ENCODE assay signal across 1 cellular context in genomic region chr1:190837888-190838287, GRCh38.
TF ChIP-seq lines count a peak whose summit lies in the region.

No MANE protein-coding gene starts in this region.

TF ChIP-seq in GM23338, 12 proteins besides CTCF, POLR2A, EP300 and RAD21 (continued from another document):
- TF ChIP-seq, protein P1, sequence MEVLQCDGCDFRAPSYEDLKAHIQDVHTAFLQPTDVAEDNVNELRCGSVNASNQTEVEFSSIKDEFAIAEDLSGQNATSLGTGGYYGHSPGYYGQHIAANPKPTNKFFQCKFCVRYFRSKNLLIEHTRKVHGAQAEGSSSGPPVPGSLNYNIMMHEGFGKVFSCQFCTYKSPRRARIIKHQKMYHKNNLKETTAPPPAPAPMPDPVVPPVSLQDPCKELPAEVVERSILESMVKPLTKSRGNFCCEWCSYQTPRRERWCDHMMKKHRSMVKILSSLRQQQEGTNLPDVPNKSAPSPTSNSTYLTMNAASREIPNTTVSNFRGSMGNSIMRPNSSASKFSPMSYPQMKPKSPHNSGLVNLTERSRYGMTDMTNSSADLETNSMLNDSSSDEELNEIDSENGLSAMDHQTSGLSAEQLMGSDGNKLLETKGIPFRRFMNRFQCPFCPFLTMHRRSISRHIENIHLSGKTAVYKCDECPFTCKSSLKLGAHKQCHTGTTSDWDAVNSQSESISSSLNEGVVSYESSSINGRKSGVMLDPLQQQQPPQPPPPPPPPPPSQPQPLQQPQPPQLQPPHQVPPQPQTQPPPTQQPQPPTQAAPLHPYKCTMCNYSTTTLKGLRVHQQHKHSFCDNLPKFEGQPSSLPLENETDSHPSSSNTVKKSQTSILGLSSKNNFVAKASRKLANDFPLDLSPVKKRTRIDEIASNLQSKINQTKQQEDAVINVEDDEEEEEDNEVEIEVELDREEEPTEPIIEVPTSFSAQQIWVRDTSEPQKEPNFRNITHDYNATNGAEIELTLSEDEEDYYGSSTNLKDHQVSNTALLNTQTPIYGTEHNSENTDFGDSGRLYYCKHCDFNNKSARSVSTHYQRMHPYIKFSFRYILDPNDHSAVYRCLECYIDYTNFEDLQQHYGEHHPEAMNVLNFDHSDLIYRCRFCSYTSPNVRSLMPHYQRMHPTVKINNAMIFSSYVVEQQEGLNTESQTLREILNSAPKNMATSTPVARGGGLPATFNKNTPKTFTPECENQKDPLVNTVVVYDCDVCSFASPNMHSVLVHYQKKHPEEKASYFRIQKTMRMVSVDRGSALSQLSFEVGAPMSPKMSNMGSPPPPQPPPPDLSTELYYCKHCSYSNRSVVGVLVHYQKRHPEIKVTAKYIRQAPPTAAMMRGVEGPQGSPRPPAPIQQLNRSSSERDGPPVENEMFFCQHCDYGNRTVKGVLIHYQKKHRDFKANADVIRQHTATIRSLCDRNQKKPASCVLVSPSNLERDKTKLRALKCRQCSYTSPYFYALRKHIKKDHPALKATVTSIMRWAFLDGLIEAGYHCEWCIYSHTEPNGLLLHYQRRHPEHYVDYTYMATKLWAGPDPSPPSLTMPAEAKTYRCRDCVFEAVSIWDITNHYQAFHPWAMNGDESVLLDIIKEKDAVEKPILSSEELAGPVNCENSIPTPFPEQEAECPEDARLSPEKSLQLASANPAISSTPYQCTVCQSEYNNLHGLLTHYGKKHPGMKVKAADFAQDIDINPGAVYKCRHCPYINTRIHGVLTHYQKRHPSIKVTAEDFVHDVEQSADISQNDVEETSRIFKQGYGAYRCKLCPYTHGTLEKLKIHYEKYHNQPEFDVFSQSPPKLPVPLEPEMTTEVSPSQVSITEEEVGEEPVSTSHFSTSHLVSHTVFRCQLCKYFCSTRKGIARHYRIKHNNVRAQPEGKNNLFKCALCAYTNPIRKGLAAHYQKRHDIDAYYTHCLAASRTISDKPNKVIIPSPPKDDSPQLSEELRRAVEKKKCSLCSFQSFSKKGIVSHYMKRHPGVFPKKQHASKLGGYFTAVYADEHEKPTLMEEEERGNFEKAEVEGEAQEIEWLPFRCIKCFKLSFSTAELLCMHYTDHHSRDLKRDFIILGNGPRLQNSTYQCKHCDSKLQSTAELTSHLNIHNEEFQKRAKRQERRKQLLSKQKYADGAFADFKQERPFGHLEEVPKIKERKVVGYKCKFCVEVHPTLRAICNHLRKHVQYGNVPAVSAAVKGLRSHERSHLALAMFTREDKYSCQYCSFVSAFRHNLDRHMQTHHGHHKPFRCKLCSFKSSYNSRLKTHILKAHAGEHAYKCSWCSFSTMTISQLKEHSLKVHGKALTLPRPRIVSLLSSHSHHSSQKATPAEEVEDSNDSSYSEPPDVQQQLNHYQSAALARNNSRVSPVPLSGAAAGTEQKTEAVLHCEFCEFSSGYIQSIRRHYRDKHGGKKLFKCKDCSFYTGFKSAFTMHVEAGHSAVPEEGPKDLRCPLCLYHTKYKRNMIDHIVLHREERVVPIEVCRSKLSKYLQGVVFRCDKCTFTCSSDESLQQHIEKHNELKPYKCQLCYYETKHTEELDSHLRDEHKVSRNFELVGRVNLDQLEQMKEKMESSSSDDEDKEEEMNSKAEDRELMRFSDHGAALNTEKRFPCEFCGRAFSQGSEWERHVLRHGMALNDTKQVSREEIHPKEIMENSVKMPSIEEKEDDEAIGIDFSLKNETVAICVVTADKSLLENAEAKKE (CRISPR knock-in tag; IDR thresholded peaks at IDR 0.05), result no peak
- TF ChIP-seq ZNF331 (CRISPR knock-in tag; IDR thresholded peaks at IDR 0.05; ENCODE audit: low read depth), result no peak
- TF ChIP-seq, protein P2, sequence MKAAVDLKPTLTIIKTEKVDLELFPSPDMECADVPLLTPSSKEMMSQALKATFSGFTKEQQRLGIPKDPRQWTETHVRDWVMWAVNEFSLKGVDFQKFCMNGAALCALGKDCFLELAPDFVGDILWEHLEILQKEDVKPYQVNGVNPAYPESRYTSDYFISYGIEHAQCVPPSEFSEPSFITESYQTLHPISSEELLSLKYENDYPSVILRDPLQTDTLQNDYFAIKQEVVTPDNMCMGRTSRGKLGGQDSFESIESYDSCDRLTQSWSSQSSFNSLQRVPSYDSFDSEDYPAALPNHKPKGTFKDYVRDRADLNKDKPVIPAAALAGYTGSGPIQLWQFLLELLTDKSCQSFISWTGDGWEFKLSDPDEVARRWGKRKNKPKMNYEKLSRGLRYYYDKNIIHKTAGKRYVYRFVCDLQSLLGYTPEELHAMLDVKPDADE (IDR thresholded peaks at IDR 0.05), result no peak
- TF ChIP-seq POLR2AphosphoS5 (IDR thresholded peaks at IDR 0.05; ENCODE audit: low read depth), result no peak
- TF ChIP-seq NANOG (IDR thresholded peaks at IDR 0.05; ENCODE audit: borderline replicate concordance), result no peak
- TF ChIP-seq, protein P3, sequence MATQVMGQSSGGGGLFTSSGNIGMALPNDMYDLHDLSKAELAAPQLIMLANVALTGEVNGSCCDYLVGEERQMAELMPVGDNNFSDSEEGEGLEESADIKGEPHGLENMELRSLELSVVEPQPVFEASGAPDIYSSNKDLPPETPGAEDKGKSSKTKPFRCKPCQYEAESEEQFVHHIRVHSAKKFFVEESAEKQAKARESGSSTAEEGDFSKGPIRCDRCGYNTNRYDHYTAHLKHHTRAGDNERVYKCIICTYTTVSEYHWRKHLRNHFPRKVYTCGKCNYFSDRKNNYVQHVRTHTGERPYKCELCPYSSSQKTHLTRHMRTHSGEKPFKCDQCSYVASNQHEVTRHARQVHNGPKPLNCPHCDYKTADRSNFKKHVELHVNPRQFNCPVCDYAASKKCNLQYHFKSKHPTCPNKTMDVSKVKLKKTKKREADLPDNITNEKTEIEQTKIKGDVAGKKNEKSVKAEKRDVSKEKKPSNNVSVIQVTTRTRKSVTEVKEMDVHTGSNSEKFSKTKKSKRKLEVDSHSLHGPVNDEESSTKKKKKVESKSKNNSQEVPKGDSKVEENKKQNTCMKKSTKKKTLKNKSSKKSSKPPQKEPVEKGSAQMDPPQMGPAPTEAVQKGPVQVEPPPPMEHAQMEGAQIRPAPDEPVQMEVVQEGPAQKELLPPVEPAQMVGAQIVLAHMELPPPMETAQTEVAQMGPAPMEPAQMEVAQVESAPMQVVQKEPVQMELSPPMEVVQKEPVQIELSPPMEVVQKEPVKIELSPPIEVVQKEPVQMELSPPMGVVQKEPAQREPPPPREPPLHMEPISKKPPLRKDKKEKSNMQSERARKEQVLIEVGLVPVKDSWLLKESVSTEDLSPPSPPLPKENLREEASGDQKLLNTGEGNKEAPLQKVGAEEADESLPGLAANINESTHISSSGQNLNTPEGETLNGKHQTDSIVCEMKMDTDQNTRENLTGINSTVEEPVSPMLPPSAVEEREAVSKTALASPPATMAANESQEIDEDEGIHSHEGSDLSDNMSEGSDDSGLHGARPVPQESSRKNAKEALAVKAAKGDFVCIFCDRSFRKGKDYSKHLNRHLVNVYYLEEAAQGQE (IDR thresholded peaks at IDR 0.05; ENCODE audit: unreplicated experiment), result no peak
TF ChIP-seq in GM23338: peak in this region for 0.
